ENCODE assay signal across 9 cellular contexts in genomic region chr3:141349711-141350110, GRCh38.
"Had no signal": no experiment of that assay in that cellular context is flagged by ENCODE, and none has a peak within 500 bp of the region (broad histone marks: within the 10 kb centered on the region; RNA-seq: fewer than 3 reads in every experiment).

No MANE protein-coding gene starts in this region.

- H3K4me3 ChIP-seq: GM23338 had no signal

- H3K9me3 Mint-ChIP-seq: GM23338, H9, HFFc6 had no signal

- ATAC-seq: GM23338 had no signal

- H3K4me3 Mint-ChIP-seq: GM23338, H9, HFFc6 had no signal

- DNase-seq: H9, HCEC 1CT, HFFc6, IMR-90, KBM-7 had no signal

- H3K27ac ChIP-seq: HL-60 had no signal

- FAIRE-seq: H1, H54 had no signal

- H3K27ac Mint-ChIP-seq: H9, HFFc6 had no signal
